15 cellular contexts compared by ENCODE assay signal in genomic region chr11:89065671-89066201, GRCh38. TPM values are rescaled to one million over a fixed set of nuclear protein-coding genes. Genes with fewer than 3 reads are reported as not detected.
DNase-seq lines count a peak whose midpoint lies in the region; ATAC-seq, FAIRE-seq and TF ChIP-seq lines count a peak whose summit lies in the region.
"Not testable (repeated sequence)": the region's sequence is repeated elsewhere in the genome, so short reads cannot be mapped to it uniquely, and the experiment has no call there.
"Had no signal": no experiment of that assay in that cellular context is flagged by ENCODE, and none has a peak within 500 bp of the region (broad histone marks: within the 10 kb centered on the region; RNA-seq: fewer than 3 reads in every experiment).

TSS of gene GRM5 (minus strand) at chr11:89065982. CDS start at chr11:89047872, 18,110 bp downstream.

- peaks cover 63% of the 10 kb centered on the region for H3K27me3 ChIP-seq in HUES6 (ENCODE audit: control insufficient read depth, insufficient read depth, low read length)
- H3K27me3 ChIP-seq in iPS DF 6.9 (ENCODE audit: control insufficient read depth, insufficient read depth, low read length): peaks cover 18% of the 10 kb centered on the region

- FAIRE-seq in D721Med (lab: Jason Lieb, UNC): not testable (repeated sequence)

- ATAC-seq in activated T-cell treated with anti-CD3 and anti-CD28 coated beads, Interleukin-2, amount 50 U/mL, for 4 hours: peak; percentile 28 to 40

- not testable (repeated sequence) for H3K27ac ChIP-seq in HUES6 (ENCODE audit: low read depth, low read length); iPS DF 6.9 (ENCODE audit: low read length)

- TF ChIP-seq CTCF in D721Med (IDR thresholded peaks at IDR 0.05; ENCODE audit: insufficient read depth, missing control alignments); mesothelial cell of epicardium (IDR thresholded peaks at IDR 0.05; ENCODE audit: unreplicated experiment): not testable (repeated sequence)

- DNase-seq in D721Med (ENCODE audit: insufficient read length, low spot score): peak; percentile 10
- peak; percentile 52 for DNase-seq in NCI-H82 (lab: John Stamatoyannopoulos, UW)
- not testable (repeated sequence) for DNase-seq in activated T-cell treated with anti-CD3 and anti-CD28 coated beads, Interleukin-2, amount 50 U/mL, for 4 hours; mesothelial cell of epicardium (ENCODE audit: low spot score in 2 of 2, unreplicated experiment in 2 of 2); skeletal muscle cell (ENCODE audit: low read depth)
- DNase-seq in ecto neural progenitor cell (ENCODE audit: low spot score): peak; percentile 53
- peak; percentile 18 for DNase-seq in iPS DF 6.9 (ENCODE audit: low read depth, low spot score)

- H3K9me3 Mint-ChIP-seq in activated T-cell treated with anti-CD3 and anti-CD28 coated beads, Interleukin-2, amount 50 U/mL, for 4 hours; mesothelial cell of epicardium: not testable (repeated sequence)

- H3K4me3 ChIP-seq in HUES6 (ENCODE audit: low read depth, low read length) (peak within 1 kb of the TSS; percentile 49), skeletal muscle cell (ENCODE audit: low read depth, low read length) (peak within 1 kb of the TSS; percentile 24)
- not testable (repeated sequence) for H3K4me3 ChIP-seq in iPS DF 6.9 (ENCODE audit: low read length)

- H3K4me1 Mint-ChIP-seq in activated T-cell treated with anti-CD3 and anti-CD28 coated beads, Interleukin-2, amount 50 U/mL, for 4 hours (ENCODE audit: low read depth); mesothelial cell of epicardium: not testable (repeated sequence)

- not testable (repeated sequence) for H3K36me3 Mint-ChIP-seq in activated T-cell treated with anti-CD3 and anti-CD28 coated beads, Interleukin-2, amount 50 U/mL, for 4 hours (ENCODE audit: insufficient read depth); mesothelial cell of epicardium

- H3K4me3 Mint-ChIP-seq in activated T-cell treated with anti-CD3 and anti-CD28 coated beads, Interleukin-2, amount 50 U/mL, for 4 hours: not testable (repeated sequence)
- H3K4me3 Mint-ChIP-seq in mesothelial cell of epicardium: peak within 1 kb of the TSS; percentile 39

- H3K4me1 ChIP-seq in HUES6 (ENCODE audit: control insufficient read depth, insufficient read depth, low read length); iPS DF 6.9 (ENCODE audit: control insufficient read depth, insufficient read depth, low read length): not testable (repeated sequence)

- not testable (repeated sequence) for H3K9me3 ChIP-seq in HUES6 (ENCODE audit: control insufficient read depth, insufficient read depth, low read depth, low read length); iPS DF 6.9 (ENCODE audit: control insufficient read depth, insufficient read depth, low read length)

- WGBS in iPS DF 6.9 (ENCODE audit: insufficient coverage, insufficient read length): no CpG with 5 or more reads among the region's 46 CpGs

- H3K27me3 Mint-ChIP-seq in activated T-cell treated with anti-CD3 and anti-CD28 coated beads, Interleukin-2, amount 50 U/mL, for 4 hours (ENCODE audit: low read depth): peaks cover 42% of the 10 kb centered on the region
- H3K27me3 Mint-ChIP-seq in mesothelial cell of epicardium (ENCODE audit: low read depth): peaks cover 86% of the 10 kb centered on the region

- not testable (repeated sequence) for H3K9ac ChIP-seq in HUES6 (ENCODE audit: low read length)

- not testable (repeated sequence) for H3K27ac Mint-ChIP-seq in mesothelial cell of epicardium

- not testable (repeated sequence) for H3K36me3 ChIP-seq in HUES6 (ENCODE audit: control insufficient read depth, insufficient read depth, low read length); iPS DF 6.9 (ENCODE audit: control insufficient read depth, insufficient read depth, low read length)

RNA-seq across cellular contexts. Expression of gene GRM5, which starts in this region (rescaled TPM):
- not detected for total RNA-seq in activated T-cell treated with anti-CD3 and anti-CD28 coated beads, Interleukin-2, amount 50 U/mL, for 4 hours
- total RNA-seq in mesothelial cell of epicardium: 0.35 to 0.42 TPM (median 0.41 TPM) in 3 replicates
- total RNA-seq: activated naive CD4-positive, alpha-beta T cell treated with anti-CD3 and anti-CD28 coated beads, Interleukin-2, amount 50 U/mL, for 72 hours; bronchial epithelial cell; GM12878; HepG2; left ventricle myocardium superior; OCI-LY7; Right ventricle myocardium inferior had no signal

Comparison
In these comparisons a context has a peak if more than half of its experiments do, and no peak if none do; other contexts are left out.
1. Peak in ATAC-seq in activated T-cell treated with anti-CD3 and anti-CD28 coated beads, Interleukin-2, amount 50 U/mL, for 4 hours; RNA of the gene not detected or under 1 TPM.